ENCODE assay signal across 14 cellular contexts in the genomic region with DNA sequence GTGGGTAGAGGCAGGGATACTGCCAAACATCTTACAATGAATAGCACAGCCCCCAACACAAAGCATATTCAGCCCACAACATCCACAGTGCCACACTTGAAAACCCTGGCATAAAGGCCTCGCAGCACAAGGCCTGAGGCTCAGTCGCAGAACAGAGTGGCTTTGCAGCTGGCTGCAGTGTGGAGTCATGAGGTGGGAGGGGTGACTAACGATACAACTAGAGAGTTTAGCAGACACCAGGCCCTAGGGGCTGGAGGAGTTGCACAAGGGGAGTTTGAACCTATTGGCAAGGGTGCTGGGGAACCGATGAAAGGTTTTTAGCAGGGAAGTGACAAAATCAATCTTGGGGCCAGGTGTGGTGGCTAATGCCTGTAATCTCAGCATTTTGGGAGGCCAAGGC. TPM values are rescaled to one million over a fixed set of nuclear protein-coding genes. Genes with fewer than 3 reads are reported as not detected.
DNase-seq lines count a peak whose midpoint lies in the region; ATAC-seq lines count a peak whose summit lies in the region.
"Had no signal": no experiment of that assay in that cellular context is flagged by ENCODE, and none has a peak within 500 bp of the region (broad histone marks: within the 10 kb centered on the region; RNA-seq: fewer than 3 reads in every experiment).

No MANE protein-coding gene starts in this region.

- ATAC-seq in stimulated activated naive CD8-positive, alpha-beta T cell treated with anti-CD3 and anti-CD28 coated beads, Interleukin-15, Interleukin-2, amounts not matched to agents 100 U/mL and 50 U/mL, for 24 hours, result peak; percentile 19
- ATAC-seq: left colon had no signal

- peaks cover 0 to 14% (median 3%) of the 10 kb centered on the region in 3 donors for H3K27me3 Mint-ChIP-seq in immature natural killer cell (ENCODE audit: low read depth in 3 of 3)

- H3K27ac Mint-ChIP-seq in immature natural killer cell, result peak overlapping the region; percentile 92 to 99 (median 98)

- H3K9me3 Mint-ChIP-seq in immature natural killer cell, result no peaks in the 10 kb centered on the region

- no peaks in the 10 kb centered on the region for H3K36me3 Mint-ChIP-seq in immature natural killer cell

- peak overlapping the region in 3 of 5 donors; percentile 29 to 93 (median 92) for H3K4me3 Mint-ChIP-seq in immature natural killer cell

- peaks cover 60 to 69% of the 10 kb centered on the region in 2 donors for H3K4me1 Mint-ChIP-seq in immature natural killer cell

- peak; percentile 61 for DNase-seq in activated CD4-positive, alpha-beta T cell treated with anti-CD3 and anti-CD28 coated beads for 48 hours
- no peak for DNase-seq in activated CD4-positive, alpha-beta T cell treated with anti-CD3 and anti-CD28 coated beads for 4 hours
- DNase-seq in activated CD4-positive, alpha-beta T cell treated with anti-CD3 and anti-CD28 coated beads, Interleukin-2, amount 50 U/mL, for 48 hours, result peak; percentile 14 to 19
- DNase-seq in immature natural killer cell (peak in 1 of 3 donors; percentile 12), cerebellum (ENCODE audit: low spot score) (no peak), SKM-1 treated with dmso at 0.1 percent for 144 hours (lab: John Stamatoyannopoulos, UW; ENCODE audit: unreplicated experiment) (no peak), AG20443 (ENCODE audit: low spot score) (no peak)
- peak; percentile 35 for DNase-seq in stimulated activated naive CD8-positive, alpha-beta T cell treated with anti-CD3 and anti-CD28 coated beads, Interleukin-15, Interleukin-2, amounts not matched to agents 100 U/mL and 50 U/mL, for 24 hours
- DNase-seq: dorsolateral prefrontal cortex, RPMI8226 had no signal

RNA-seq across cellular contexts. Expression of gene GRK7, which starts 32.1 kb away (rescaled TPM):
- polyA plus RNA-seq in immature natural killer cell, result under 1 TPM in 1 of 3 donors, not detected in 2; 0.09 TPM
- total RNA-seq in cerebellum, result 0.09 TPM
- total RNA-seq: Daoy, glomerular endothelial cell, left colon, M059J had no signal

RNA-seq across cellular contexts. Expression of gene RNF7, which starts 57.2 kb away (rescaled TPM):
- polyA plus RNA-seq in immature natural killer cell, result 100 to 1,000 TPM; 137 to 168 (median 160) TPM
- 20.5 TPM for total RNA-seq in cerebellum

Comparison
In these comparisons a context has a peak if more than half of its experiments do, and no peak if none do; other contexts are left out.
1. DNase-seq: peak in activated CD4-positive, alpha-beta T cell treated with anti-CD3 and anti-CD28 coated beads for 48 hours (single experiment), activated CD4-positive, alpha-beta T cell treated with anti-CD3 and anti-CD28 coated beads, Interleukin-2, amount 50 U/mL, for 48 hours (2 of 2) and stimulated activated naive CD8-positive, alpha-beta T cell treated with anti-CD3 and anti-CD28 coated beads, Interleukin-15, Interleukin-2, amounts not matched to agents 100 U/mL and 50 U/mL, for 24 hours (single experiment); none in activated CD4-positive, alpha-beta T cell treated with anti-CD3 and anti-CD28 coated beads for 4 hours (0 of 2), cerebellum (single experiment), SKM-1 treated with dmso at 0.1 percent for 144 hours (single experiment) and AG20443 (single experiment).